Comparison of ENCODE assay signal across 8 cellular contexts in the genomic region with DNA sequence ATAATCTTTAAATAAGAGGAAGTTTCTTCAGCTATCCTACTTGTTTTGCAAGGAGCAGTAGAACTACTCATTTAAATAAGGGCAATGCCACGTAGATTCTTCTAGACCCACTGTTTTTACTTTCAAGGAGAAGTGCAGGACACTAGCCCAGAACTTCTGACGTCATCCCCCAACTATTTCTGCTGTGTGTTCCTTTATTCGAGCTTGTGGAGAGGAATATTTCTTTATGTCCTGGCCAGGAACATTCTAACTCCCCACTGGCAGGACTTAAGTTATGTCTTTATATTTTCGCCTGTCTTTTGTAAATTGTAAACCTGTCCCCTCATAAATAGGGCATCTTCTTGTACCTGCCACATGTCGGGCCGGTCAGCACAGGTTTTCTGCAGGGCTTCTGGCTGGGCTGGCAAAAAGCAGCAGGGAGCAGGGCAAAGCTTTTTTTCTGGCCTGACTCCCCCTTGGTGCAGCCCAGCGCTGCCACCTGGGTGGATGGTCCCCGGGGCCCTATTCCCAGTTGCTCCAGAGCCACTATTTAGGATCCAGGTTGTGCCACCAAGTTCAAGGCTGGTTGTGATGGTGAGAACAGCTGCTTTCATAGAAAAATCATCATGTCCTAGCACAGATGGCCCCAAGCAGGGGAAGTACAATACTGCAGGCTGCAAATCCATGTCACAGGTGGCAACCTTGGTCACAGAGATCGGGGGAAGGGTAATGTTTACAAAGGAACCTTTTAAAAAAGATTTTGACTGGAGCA. TPM values are rescaled to one million over a fixed set of nuclear protein-coding genes. Genes with fewer than 3 reads are reported as not detected.
DNase-seq lines count a peak whose midpoint lies in the region; ATAC-seq and TF ChIP-seq lines count a peak whose summit lies in the region.

No MANE protein-coding gene starts in this region.

- peaks cover 13% of the 10 kb centered on the region for H3F3A ChIP-seq in DOHH2 (ENCODE audit: control insufficient read depth, insufficient read depth)

- intact Hi-C loops in adrenal gland (cut with DNase I) = loop anchor here (5.0 to 10.0 kb wide), 2 partner anchors 131 to 133 kb away; no protein-coding TSS in a partner anchor
- intact Hi-C loops in left cardiac atrium (cut with DNase I) = loop anchor here (5.0 to 10.0 kb wide), 3 partner anchors 118 to 211 kb away; a partner anchor contains a TSS

- H3K4me1 ChIP-seq in DOHH2 (ENCODE audit: control insufficient read depth, low read length) = peaks cover 50% of the 10 kb centered on the region
- peaks cover 30 to 49% of the 10 kb centered on the region in 2 donors for H3K4me1 ChIP-seq in adrenal gland (replicated peaks in 1 of 2)

- H3K9me3 ChIP-seq in DOHH2 (ENCODE audit: control insufficient read depth, insufficient read depth, low read length) (no peaks in the 10 kb centered on the region), adrenal gland (replicated peaks in 1 of 3) (no peaks in the 10 kb centered on the region)

- H3K27ac ChIP-seq in DOHH2 (ENCODE audit: low read depth, low read length) (peak overlapping the region; percentile 75), adrenal gland (peak overlapping the region; percentile 66 to 97 (median 94))

- H3K9me2 ChIP-seq in DOHH2 (replicated peaks; ENCODE audit: control insufficient read depth, low read length) = no peaks in the 10 kb centered on the region

- POLR2A ChIA-PET in HEK293T (lab: Yijun Ruan, JAX) = interaction anchor here (1.0 to 1.3 kb wide), 2 partner anchors 8 to 31 kb away, joined by 4 to 6 read pairs; no protein-coding TSS in a partner anchor

- no peaks in the 10 kb centered on the region; the same call in 1 of the 2 replicates for H4K20me1 ChIP-seq in DOHH2 (ENCODE audit: control insufficient read depth, insufficient read depth, low read depth, low read length)

- peak overlapping the region; percentile 97 for H3K4me2 ChIP-seq in DOHH2 (ENCODE audit: low read length)

- H3K79me2 ChIP-seq in DOHH2 (ENCODE audit: control insufficient read depth, low read length) = peaks cover 60% of the 10 kb centered on the region

- DNase-seq in HEK293T (ENCODE audit: extremely low spot score) = peak; percentile 25
- DNase-seq in NCI-H82 treated with DMSO at 0.1 percent for 48 hours (lab: John Stamatoyannopoulos, UW; ENCODE audit: unreplicated experiment) = peak; percentile 84
- DNase-seq in adrenal gland = peak; percentile 65 to 86 (median 73)
- no peak for DNase-seq in left cardiac atrium
- DNase-seq in pons (ENCODE audit: low spot score) = peak; percentile 96
- DNase-seq in occipital lobe (lab: John Stamatoyannopoulos, UW) = no peak

- CTCF ChIA-PET in HEK293T (lab: Yijun Ruan, JAX) = interaction anchor here (0.7 to 0.9 kb wide), 3 partner anchors 11 to 136 kb away, joined by 3 to 4 read pairs (median 3); no protein-coding TSS in a partner anchor

- ATAC-seq in left cardiac atrium (peak; percentile 60 to 72), HG03521 (IDR thresholded peaks at IDR 0.05; ENCODE audit: unreplicated experiment) (no peak)

- H3K4me3 ChIP-seq in DOHH2 (ENCODE audit: low read length) (peak overlapping the region; percentile 75), adrenal gland (peak overlapping the region; percentile 44 to 87 (median 72))

- TF ChIP-seq CTCF in DOHH2 (IDR thresholded peaks at IDR 0.05; ENCODE audit: low read depth, low read length, poor library complexity, severe bottlenecking) (no peak), adrenal gland (IDR thresholded peaks at IDR 0.05) (peak in 2 of 6 experiments; percentile 12 to 14)

- WGBS in adrenal gland, 4 donors = 0 to 1% (median 0%) methylated on average over 7 to 9 of the region's 9 CpGs

- no peaks in the 10 kb centered on the region for H3K27me3 ChIP-seq in DOHH2 (ENCODE audit: control insufficient read depth, low read length)
- H3K27me3 ChIP-seq in adrenal gland = no peaks in the 10 kb centered on the region

- H3K36me3 ChIP-seq in DOHH2 (ENCODE audit: control insufficient read depth, low read length) = no peaks in the 10 kb centered on the region
- H3K36me3 ChIP-seq in adrenal gland (replicated peaks in 1 of 2) = peaks cover 0 to 4% of the 10 kb centered on the region in 2 donors

- peak in 1 of 2 donors; percentile 65 for TF ChIP-seq POLR2A in adrenal gland (IDR thresholded peaks at IDR 0.05)

TF ChIP-seq in HEK293T, 16 proteins besides CTCF, POLR2A, EP300 and RAD21:
- no peak for TF ChIP-seq LEF1 (IDR thresholded peaks at IDR 0.05; ENCODE audit: borderline replicate concordance)
- no peak for TF ChIP-seq BHLHE40 (IDR thresholded peaks at IDR 0.05; ENCODE audit: borderline replicate concordance)
- TF ChIP-seq FOXA1 (IDR thresholded peaks at IDR 0.05) = no peak
- no peak for TF ChIP-seq ARNT (IDR thresholded peaks at IDR 0.05)
- no peak for TF ChIP-seq FOXK2 (IDR thresholded peaks at IDR 0.05)
- TF ChIP-seq, protein P1, sequence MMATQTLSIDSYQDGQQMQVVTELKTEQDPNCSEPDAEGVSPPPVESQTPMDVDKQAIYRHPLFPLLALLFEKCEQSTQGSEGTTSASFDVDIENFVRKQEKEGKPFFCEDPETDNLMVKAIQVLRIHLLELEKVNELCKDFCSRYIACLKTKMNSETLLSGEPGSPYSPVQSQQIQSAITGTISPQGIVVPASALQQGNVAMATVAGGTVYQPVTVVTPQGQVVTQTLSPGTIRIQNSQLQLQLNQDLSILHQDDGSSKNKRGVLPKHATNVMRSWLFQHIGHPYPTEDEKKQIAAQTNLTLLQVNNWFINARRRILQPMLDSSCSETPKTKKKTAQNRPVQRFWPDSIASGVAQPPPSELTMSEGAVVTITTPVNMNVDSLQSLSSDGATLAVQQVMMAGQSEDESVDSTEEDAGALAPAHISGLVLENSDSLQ (IDR thresholded peaks at IDR 0.05) = no peak
- TF ChIP-seq SP1 (IDR thresholded peaks at IDR 0.05) = no peak
- no peak for TF ChIP-seq SUZ12 (IDR thresholded peaks at IDR 0.05)
- TF ChIP-seq FOXM1 (IDR thresholded peaks at IDR 0.05; ENCODE audit: borderline replicate concordance) = no peak
- TF ChIP-seq TARDBP (IDR thresholded peaks at IDR 0.05) = no peak
- TF ChIP-seq NFRKB (IDR thresholded peaks at IDR 0.05) = no peak
- TF ChIP-seq ZNF384 (IDR thresholded peaks at IDR 0.05) = no peak
TF ChIP-seq in HEK293T: peak in this region for 0.

RNA-seq across cellular contexts. Expression of a gene that starts 1.8 kb away (rescaled TPM):
- total RNA-seq in adrenal gland (100 to 1,000 TPM; 102 to 250 (median 163) TPM), left cardiac atrium (10 to 100 TPM; 52.0 to 60.3 TPM), occipital lobe (29.2 TPM)
- 100 to 1,000 TPM in 1 of 3 donors, 10 to 100 TPM in 2; 29.2 to 119 (median 40.2) TPM for polyA plus RNA-seq in adrenal gland

Comparison
In these comparisons a context has a peak if more than half of its experiments do, and no peak if none do; other contexts are left out.
1. DNase-seq: peak in HEK293T (single experiment), NCI-H82 treated with DMSO at 0.1 percent for 48 hours (single experiment), adrenal gland (7 of 7) and pons (single experiment); none in left cardiac atrium (single experiment) and occipital lobe (single experiment).